In the genomic region with DNA sequence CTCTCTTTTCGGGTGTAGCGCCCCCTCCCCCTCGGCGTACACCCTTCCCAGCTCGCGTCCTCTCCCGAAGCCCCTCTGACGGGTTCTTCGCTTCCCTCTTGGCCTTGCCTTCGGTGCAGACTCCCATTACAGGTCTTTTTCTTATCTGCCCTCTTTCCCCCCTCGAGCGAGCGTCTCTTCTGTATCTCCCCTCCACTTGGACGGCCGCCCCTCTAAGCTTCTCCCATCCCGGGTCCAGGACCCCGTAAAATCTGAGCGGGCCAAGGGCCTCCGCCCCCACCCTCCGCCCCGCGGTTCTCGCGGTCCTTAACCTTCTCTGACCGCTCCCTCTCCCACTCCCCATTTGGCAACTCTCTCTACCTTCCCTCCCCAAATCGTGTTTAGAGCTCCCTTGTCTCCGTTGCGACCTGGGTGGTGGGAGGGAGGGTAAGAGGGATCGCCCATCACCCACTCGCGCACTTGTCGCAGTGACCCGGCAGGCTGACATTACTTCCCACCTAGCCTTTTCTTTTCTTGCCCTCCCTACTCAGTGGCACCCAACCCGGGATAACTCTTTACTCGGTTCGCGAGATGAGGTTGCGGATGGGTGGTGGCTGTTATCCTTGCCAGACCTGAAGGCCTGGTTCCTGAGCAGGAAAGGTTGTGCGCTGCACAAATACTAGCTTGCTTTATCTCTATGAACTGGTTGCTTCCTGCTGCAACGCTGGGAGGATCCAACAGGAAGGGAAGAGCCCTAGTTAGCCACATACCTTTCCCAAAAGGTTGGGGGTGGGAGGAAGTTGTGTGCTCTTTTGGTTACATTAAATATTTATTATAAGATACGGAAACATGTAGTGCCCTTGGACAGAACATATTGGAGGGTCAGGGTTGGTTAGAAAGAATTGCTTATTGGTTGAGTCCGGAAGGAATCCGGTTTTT, we compare ENCODE assay signal across 1 cellular context.
A peak's percentile ranks its signal among the peaks of the same experiment; 100 is the strongest.
TF ChIP-seq lines count a peak whose summit lies in the region.

No MANE protein-coding gene starts in this region.

TF ChIP-seq in K562, 482 proteins besides CTCF, POLR2A, EP300 and RAD21 (continued from another document and continues in another):
- TF ChIP-seq HNRNPH1 (optimal IDR thresholded peaks at IDR 0.05; ENCODE audit: low read depth, low read length), result no peak
- 0 out of 2 replicates have a peak, but pooled peaks have one; percentile 9 for TF ChIP-seq SMARCA5 (IDR thresholded peaks at IDR 0.05)
- no peak for TF ChIP-seq ZNF282 (CRISPR knock-in tag; IDR thresholded peaks at IDR 0.05)
- no peak for TF ChIP-seq ADNP (tag; IDR thresholded peaks at IDR 0.05)
- no peak for TF ChIP-seq CHD4 (IDR thresholded peaks at IDR 0.05; ENCODE audit: insufficient read depth, insufficient replicate concordance, low read depth, low read length, poor library complexity, severe bottlenecking)
- TF ChIP-seq SLC30A9 (CRISPR knock-in tag; IDR thresholded peaks at IDR 0.05), result no peak
- TF ChIP-seq CXXC5 (CRISPR knock-in tag; IDR thresholded peaks at IDR 0.05), result peak; percentile 31; the same call in 1 of the 2 replicates
- TF ChIP-seq GTF2B (IDR thresholded peaks at IDR 0.05; ENCODE audit: extremely low read depth, insufficient read length), result no peak
- no peak for TF ChIP-seq SREBF1 (IDR thresholded peaks at IDR 0.05; ENCODE audit: borderline replicate concordance, low read depth, low read length)
- no peak for TF ChIP-seq DIDO1 (tag; IDR thresholded peaks at IDR 0.05; ENCODE audit: low read depth)
- no peak for TF ChIP-seq HDAC6 (IDR thresholded peaks at IDR 0.05; ENCODE audit: low read depth, low read length)
- no peak for TF ChIP-seq MCM5 (IDR thresholded peaks at IDR 0.05; ENCODE audit: low read depth)
- TF ChIP-seq, protein P1, sequence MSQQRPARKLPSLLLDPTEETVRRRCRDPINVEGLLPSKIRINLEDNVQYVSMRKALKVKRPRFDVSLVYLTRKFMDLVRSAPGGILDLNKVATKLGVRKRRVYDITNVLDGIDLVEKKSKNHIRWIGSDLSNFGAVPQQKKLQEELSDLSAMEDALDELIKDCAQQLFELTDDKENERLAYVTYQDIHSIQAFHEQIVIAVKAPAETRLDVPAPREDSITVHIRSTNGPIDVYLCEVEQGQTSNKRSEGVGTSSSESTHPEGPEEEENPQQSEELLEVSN (IDR thresholded peaks at IDR 0.05; ENCODE audit: borderline replicate concordance in 1 of 2, extremely low read depth in 1 of 2, insufficient read depth in 1 of 2, insufficient read length in 1 of 2, low read depth in 1 of 2, low read length in 1 of 2, poor library complexity in 1 of 2, severe bottlenecking in 1 of 2), result no peak
- no peak for TF ChIP-seq XRCC4 (IDR thresholded peaks at IDR 0.05; ENCODE audit: extremely low read depth, insufficient read depth, insufficient read length)
- no peak for TF ChIP-seq ZNF212 (CRISPR knock-in tag; IDR thresholded peaks at IDR 0.05)
- TF ChIP-seq CREM (IDR thresholded peaks at IDR 0.05; ENCODE audit: low read depth), result peak; percentile 9; the same call in 1 of the 2 replicates
- TF ChIP-seq NFYB (IDR thresholded peaks at IDR 0.05; ENCODE audit: extremely low read depth, insufficient read length), result no peak
- peak; percentile 43; the same call in 1 of the 2 replicates for TF ChIP-seq ZNF384 (IDR thresholded peaks at IDR 0.05; ENCODE audit: low read depth, low read length)
- TF ChIP-seq MEF2A (IDR thresholded peaks at IDR 0.05; ENCODE audit: control insufficient read depth, low read depth, low read length), result no peak
- TF ChIP-seq BRD4 (IDR thresholded peaks at IDR 0.05), result 0 out of 2 replicates have a peak, but pooled peaks have one; percentile 22
- no peak for TF ChIP-seq SFPQ (IDR thresholded peaks at IDR 0.05; ENCODE audit: low read depth, low read length)
- peak; percentile 21 for TF ChIP-seq CHD1 (IDR thresholded peaks at IDR 0.05; ENCODE audit: low read length)
- no peak for TF ChIP-seq CAMTA2 (CRISPR knock-in tag; conservative IDR thresholded peaks at IDR 0.05)
- peak; percentile 55; the same call in 1 of the 2 replicates for TF ChIP-seq ATF7 (IDR thresholded peaks at IDR 0.05)
- TF ChIP-seq THRA (IDR thresholded peaks at IDR 0.05), result no peak
- no peak for TF ChIP-seq TRIM24 (IDR thresholded peaks at IDR 0.05)
- TF ChIP-seq RFX7 (CRISPR knock-in tag; IDR thresholded peaks at IDR 0.05), result no peak
- no peak for TF ChIP-seq GTF3C2 (IDR thresholded peaks at IDR 0.05; ENCODE audit: borderline replicate concordance, extremely low read depth, insufficient read length)
- TF ChIP-seq TCF3 (CRISPR knock-in tag; IDR thresholded peaks at IDR 0.05), result peak; percentile 43; the same call in 1 of the 2 replicates
- TF ChIP-seq ETV1 (tag; conservative IDR thresholded peaks at IDR 0.05; ENCODE audit: low read depth), result peak; percentile 52; the same call in 1 of the 2 replicates
- no peak for TF ChIP-seq FOXP4 (CRISPR knock-in tag; IDR thresholded peaks at IDR 0.05; ENCODE audit: borderline replicate concordance)
- no peak for TF ChIP-seq ZKSCAN8 (CRISPR knock-in tag; IDR thresholded peaks at IDR 0.05)
- TF ChIP-seq RB1 (IDR thresholded peaks at IDR 0.05; ENCODE audit: low read depth), result no peak
- no peak for TF ChIP-seq RBM14 (IDR thresholded peaks at IDR 0.05; ENCODE audit: borderline replicate concordance, insufficient read depth, low read depth, low read length)
- TF ChIP-seq ZKSCAN1 (IDR thresholded peaks at IDR 0.05; ENCODE audit: low read depth, low read length), result 0 out of 2 replicates have a peak, but pooled peaks have one; percentile 6
- no peak for TF ChIP-seq PKNOX1 (IDR thresholded peaks at IDR 0.05)
- TF ChIP-seq NRF1 (conservative IDR thresholded peaks at IDR 0.05 in 1 of 2, IDR thresholded peaks at IDR 0.05 in 1 of 2), result peak; percentile 30 to 42; a peak in 2 of 4 replicates
- TF ChIP-seq, protein P2, sequence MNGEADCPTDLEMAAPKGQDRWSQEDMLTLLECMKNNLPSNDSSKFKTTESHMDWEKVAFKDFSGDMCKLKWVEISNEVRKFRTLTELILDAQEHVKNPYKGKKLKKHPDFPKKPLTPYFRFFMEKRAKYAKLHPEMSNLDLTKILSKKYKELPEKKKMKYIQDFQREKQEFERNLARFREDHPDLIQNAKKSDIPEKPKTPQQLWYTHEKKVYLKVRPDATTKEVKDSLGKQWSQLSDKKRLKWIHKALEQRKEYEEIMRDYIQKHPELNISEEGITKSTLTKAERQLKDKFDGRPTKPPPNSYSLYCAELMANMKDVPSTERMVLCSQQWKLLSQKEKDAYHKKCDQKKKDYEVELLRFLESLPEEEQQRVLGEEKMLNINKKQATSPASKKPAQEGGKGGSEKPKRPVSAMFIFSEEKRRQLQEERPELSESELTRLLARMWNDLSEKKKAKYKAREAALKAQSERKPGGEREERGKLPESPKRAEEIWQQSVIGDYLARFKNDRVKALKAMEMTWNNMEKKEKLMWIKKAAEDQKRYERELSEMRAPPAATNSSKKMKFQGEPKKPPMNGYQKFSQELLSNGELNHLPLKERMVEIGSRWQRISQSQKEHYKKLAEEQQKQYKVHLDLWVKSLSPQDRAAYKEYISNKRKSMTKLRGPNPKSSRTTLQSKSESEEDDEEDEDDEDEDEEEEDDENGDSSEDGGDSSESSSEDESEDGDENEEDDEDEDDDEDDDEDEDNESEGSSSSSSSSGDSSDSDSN (IDR thresholded peaks at IDR 0.05; ENCODE audit: borderline replicate concordance in 1 of 2, low read depth in 2 of 2, low read length in 2 of 2), result peak in 1 of 2 experiments; percentile 70; a peak in 2 of 4 replicates
- peak; percentile 35; the same call in 1 of the 2 replicates for TF ChIP-seq ZFX (CRISPR knock-in tag; IDR thresholded peaks at IDR 0.05)
- no peak for TF ChIP-seq ATF1 (CRISPR knock-in tag; IDR thresholded peaks at IDR 0.05)
- no peak for TF ChIP-seq ATF1 (tag; IDR thresholded peaks at IDR 0.05)
- TF ChIP-seq, protein P3, sequence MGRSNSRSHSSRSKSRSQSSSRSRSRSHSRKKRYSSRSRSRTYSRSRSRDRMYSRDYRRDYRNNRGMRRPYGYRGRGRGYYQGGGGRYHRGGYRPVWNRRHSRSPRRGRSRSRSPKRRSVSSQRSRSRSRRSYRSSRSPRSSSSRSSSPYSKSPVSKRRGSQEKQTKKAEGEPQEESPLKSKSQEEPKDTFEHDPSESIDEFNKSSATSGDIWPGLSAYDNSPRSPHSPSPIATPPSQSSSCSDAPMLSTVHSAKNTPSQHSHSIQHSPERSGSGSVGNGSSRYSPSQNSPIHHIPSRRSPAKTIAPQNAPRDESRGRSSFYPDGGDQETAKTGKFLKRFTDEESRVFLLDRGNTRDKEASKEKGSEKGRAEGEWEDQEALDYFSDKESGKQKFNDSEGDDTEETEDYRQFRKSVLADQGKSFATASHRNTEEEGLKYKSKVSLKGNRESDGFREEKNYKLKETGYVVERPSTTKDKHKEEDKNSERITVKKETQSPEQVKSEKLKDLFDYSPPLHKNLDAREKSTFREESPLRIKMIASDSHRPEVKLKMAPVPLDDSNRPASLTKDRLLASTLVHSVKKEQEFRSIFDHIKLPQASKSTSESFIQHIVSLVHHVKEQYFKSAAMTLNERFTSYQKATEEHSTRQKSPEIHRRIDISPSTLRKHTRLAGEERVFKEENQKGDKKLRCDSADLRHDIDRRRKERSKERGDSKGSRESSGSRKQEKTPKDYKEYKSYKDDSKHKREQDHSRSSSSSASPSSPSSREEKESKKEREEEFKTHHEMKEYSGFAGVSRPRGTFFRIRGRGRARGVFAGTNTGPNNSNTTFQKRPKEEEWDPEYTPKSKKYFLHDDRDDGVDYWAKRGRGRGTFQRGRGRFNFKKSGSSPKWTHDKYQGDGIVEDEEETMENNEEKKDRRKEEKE (IDR thresholded peaks at IDR 0.05; ENCODE audit: borderline replicate concordance in 1 of 2, control insufficient read depth in 1 of 2, low read depth in 2 of 2, low read length in 1 of 2), result no peak
